Comparison of ENCODE assay signal across 8 cellular contexts in the genomic region with DNA sequence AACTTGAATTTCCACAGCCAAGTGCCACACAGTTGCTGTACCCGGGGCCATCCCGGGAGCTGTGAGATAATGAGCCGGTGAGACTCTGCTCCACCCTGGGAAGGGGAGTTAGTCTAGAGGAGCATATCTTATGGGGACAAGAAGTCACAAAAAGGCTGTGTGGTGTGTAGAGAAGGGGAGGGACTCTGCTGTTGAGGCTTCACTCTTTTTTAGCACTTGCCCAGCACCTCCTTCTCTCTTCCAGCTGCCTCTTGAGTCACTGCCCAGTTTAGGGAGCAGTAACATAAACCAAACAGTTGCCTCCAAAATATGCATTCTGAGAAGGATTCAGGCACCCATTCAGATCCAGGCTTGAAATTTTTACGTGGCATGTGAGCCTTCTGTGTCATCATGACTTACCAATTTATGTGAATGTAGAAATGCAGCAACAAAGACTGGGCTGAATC. TPM values are rescaled to one million over a fixed set of nuclear protein-coding genes. Genes with fewer than 3 reads are reported as not detected.
DNase-seq lines count a peak whose midpoint lies in the region; ATAC-seq and TF ChIP-seq lines count a peak whose summit lies in the region.

No MANE protein-coding gene starts in this region.

- no peaks in the 10 kb centered on the region for H3K27me3 ChIP-seq in CD8-positive, alpha-beta memory T cell (ENCODE audit: insufficient read depth, low read length, poor library complexity, severe bottlenecking)
- no peaks in the 10 kb centered on the region for H3K27me3 ChIP-seq in neural progenitor cell

- peak overlapping the region; percentile 98 to 99 (median 99) for H3K27ac Mint-ChIP-seq in CD8-positive, alpha-beta memory T cell
- no peak overlapping the region for H3K27ac Mint-ChIP-seq in neural progenitor cell

- H3K36me3 Mint-ChIP-seq in CD8-positive, alpha-beta memory T cell = peaks cover 0 to 43% (median 3%) of the 10 kb centered on the region in 3 donors
- H3K36me3 Mint-ChIP-seq in neural progenitor cell = peaks cover 5% of the 10 kb centered on the region

- POLR2A ChIA-PET in CD8-positive, alpha-beta memory T cell (lab: Charles Lee) = interaction anchor here (1.0 to 1.7 kb wide), 2 partner anchors 52 to 252 kb away, joined by 3 to 4 read pairs; a partner anchor contains a TSS

- ATAC-seq in GM19455 (IDR thresholded peaks at IDR 0.05; ENCODE audit: unreplicated experiment) = peak; percentile 8

- CTCF ChIA-PET in CD8-positive, alpha-beta memory T cell (lab: Charles Lee) = interaction anchor here (1.5 to 1.7 kb wide), 2 partner anchors 22 kb away, joined by 6 to 7 read pairs; no protein-coding TSS in a partner anchor

- DNase-seq in CD8-positive, alpha-beta memory T cell = peak in 1 of 5 donors; percentile 15
- peak; percentile 77 for DNase-seq in HS-5 (ENCODE audit: low read depth)
- peak; percentile 30 for DNase-seq in activated CD4-positive, alpha-beta T cell treated with anti-CD3 and anti-CD28 coated beads for 48 hours
- peak; percentile 64 for DNase-seq in fibroblast of pulmonary artery (ENCODE audit: low read depth)
- DNase-seq in neural progenitor cell (ENCODE audit: low spot score) = peak; percentile 18
- no peak for DNase-seq in COLO829 (ENCODE audit: low spot score)
- no peak for DNase-seq in NCI-H146 (lab: John Stamatoyannopoulos, UW)

- H3K9me3 ChIP-seq in CD8-positive, alpha-beta memory T cell (ENCODE audit: low read length) = no peaks in the 10 kb centered on the region
- no peaks in the 10 kb centered on the region for H3K9me3 ChIP-seq in neural progenitor cell (ENCODE audit: low read depth)

- H3F3A ChIP-seq in neural progenitor cell (ENCODE audit: low read depth) = no peaks in the 10 kb centered on the region

- H3K27me3 Mint-ChIP-seq in CD8-positive, alpha-beta memory T cell = no peaks in the 10 kb centered on the region
- H3K27me3 Mint-ChIP-seq in neural progenitor cell (ENCODE audit: insufficient read depth, low read depth) = peaks cover 2% of the 10 kb centered on the region

- peaks cover 48 to 64% (median 57%) of the 10 kb centered on the region in 3 donors for H3K4me1 Mint-ChIP-seq in CD8-positive, alpha-beta memory T cell
- peaks cover 34% of the 10 kb centered on the region for H3K4me1 Mint-ChIP-seq in neural progenitor cell

- peak overlapping the region; percentile 98 for H2AFZ ChIP-seq in neural progenitor cell (replicated peaks)

- H3K36me3 ChIP-seq in CD8-positive, alpha-beta memory T cell (ENCODE audit: insufficient read depth, low read length) = no peaks in the 10 kb centered on the region
- H3K36me3 ChIP-seq in neural progenitor cell = peaks cover 10% of the 10 kb centered on the region

- peaks cover 59% of the 10 kb centered on the region for H3K79me2 ChIP-seq in neural progenitor cell (ENCODE audit: low read depth)

- H3K4me2 ChIP-seq in neural progenitor cell = peak overlapping the region; percentile 99

- H3K4me3 ChIP-seq in CD8-positive, alpha-beta memory T cell (ENCODE audit: low read length) = peak overlapping the region; percentile 91
- peak overlapping the region; percentile 89 for H3K4me3 ChIP-seq in fibroblast of pulmonary artery (replicated peaks; ENCODE audit: low read depth, low read length)
- H3K4me3 ChIP-seq in neural progenitor cell = peak overlapping the region; percentile 91

- TF ChIP-seq CTCF in fibroblast of pulmonary artery (IDR thresholded peaks at IDR 0.05; ENCODE audit: low read length, missing control alignments) (no peak), neural progenitor cell (IDR thresholded peaks at IDR 0.05) (no peak)

- peaks cover 38% of the 10 kb centered on the region for H4K20me1 ChIP-seq in neural progenitor cell (ENCODE audit: low read depth)

- H3K4me1 ChIP-seq in CD8-positive, alpha-beta memory T cell (ENCODE audit: insufficient read depth, low read length) = peaks cover 46% of the 10 kb centered on the region
- peaks cover 31% of the 10 kb centered on the region for H3K4me1 ChIP-seq in neural progenitor cell

- peak overlapping the region; percentile 96 for H3K27ac ChIP-seq in CD8-positive, alpha-beta memory T cell (ENCODE audit: low read depth, low read length)
- H3K27ac ChIP-seq in neural progenitor cell = no peak overlapping the region

- H3K9ac ChIP-seq in neural progenitor cell = peak overlapping the region; percentile 33

- H3K4me3 Mint-ChIP-seq in CD8-positive, alpha-beta memory T cell = peak overlapping the region; percentile 93 to 98 (median 98)
- H3K4me3 Mint-ChIP-seq in neural progenitor cell = peak overlapping the region; percentile 94

- H3K9me3 Mint-ChIP-seq in CD8-positive, alpha-beta memory T cell = no peaks in the 10 kb centered on the region
- H3K9me3 Mint-ChIP-seq in neural progenitor cell = no peaks in the 10 kb centered on the region

RNA-seq across cellular contexts. Expression of a gene that starts 0.7 kb away (rescaled TPM):
- 10 to 100 TPM; 65.8 to 66.1 TPM for total RNA-seq in CD8-positive, alpha-beta memory T cell
- polyA plus RNA-seq in CD8-positive, alpha-beta memory T cell = 5.6 TPM
- total RNA-seq in neural progenitor cell (ENCODE audit: low replicate concordance) = 52.1 and 62.4 TPM in 2 replicates

Comparison
In these comparisons a context has a peak if more than half of its experiments do, and no peak if none do; other contexts are left out.
1. DNase-seq: peak in HS-5 (single experiment), activated CD4-positive, alpha-beta T cell treated with anti-CD3 and anti-CD28 coated beads for 48 hours (single experiment), fibroblast of pulmonary artery (single experiment) and neural progenitor cell (single experiment); none in COLO829 (single experiment) and NCI-H146 (single experiment).
2. Peak in every context shown above with its lines, with median percentiles within 50 percentile points of each other: H3K4me3 ChIP-seq.